1 cellular context compared by ENCODE assay signal in genomic region chr5:10620346-10620745, GRCh38.
A peak's percentile ranks its signal among the peaks of the same experiment; 100 is the strongest.
TF ChIP-seq lines count a peak whose summit lies in the region.

No MANE protein-coding gene starts in this region.

TF ChIP-seq in GM12878, 131 proteins besides CTCF, POLR2A, EP300 and RAD21 (continued from another document):
- TF ChIP-seq MTA3 (IDR thresholded peaks at IDR 0.05; ENCODE audit: borderline replicate concordance, low read length) (no peak), GABPA (IDR thresholded peaks at IDR 0.05; ENCODE audit: low read depth) (no peak), HDAC6 (IDR thresholded peaks at IDR 0.05; ENCODE audit: unreplicated experiment) (no peak), ZSCAN29 (IDR thresholded peaks at IDR 0.05) (no peak), ZNF687 (IDR thresholded peaks at IDR 0.05) (peak; percentile 57), TCF12 (IDR thresholded peaks at IDR 0.05; ENCODE audit: low read depth, low read length) (0 out of 2 replicates have a peak, but pooled peaks have one; percentile 3), CUX1 (IDR thresholded peaks at IDR 0.05; ENCODE audit: insufficient replicate concordance, low read depth, low read length) (no peak), E4F1 (IDR thresholded peaks at IDR 0.05; ENCODE audit: borderline replicate concordance, partially characterized antibody) (no peak), SMARCA5 (IDR thresholded peaks at IDR 0.05) (no peak), CREM (IDR thresholded peaks at IDR 0.05; ENCODE audit: low read depth) (peak; percentile 21; the same call in 1 of the 2 replicates), ZBED1 (IDR thresholded peaks at IDR 0.05; ENCODE audit: borderline replicate concordance) (no peak; the same call in 1 of the 2 replicates), CBX3 (IDR thresholded peaks at IDR 0.05; ENCODE audit: borderline replicate concordance, low read depth) (no peak), PAX5 (IDR thresholded peaks at IDR 0.05; ENCODE audit: borderline replicate concordance, low read depth, low read length) (no peak), ETV6 (conservative IDR thresholded peaks at IDR 0.05 in 1 of 2, IDR thresholded peaks at IDR 0.05 in 1 of 2; ENCODE audit: borderline replicate concordance in 1 of 2, low read depth in 1 of 2) (no peak), WRNIP1 (IDR thresholded peaks at IDR 0.05; ENCODE audit: borderline replicate concordance, low read depth, low read length) (no peak), NRF1 (conservative IDR thresholded peaks at IDR 0.05; ENCODE audit: low read depth, low read length) (no peak), FOXM1 (IDR thresholded peaks at IDR 0.05; ENCODE audit: low read depth, low read length) (peak; percentile 37; the same call in 1 of the 2 replicates), RCOR1 (conservative IDR thresholded peaks at IDR 0.05; ENCODE audit: low read depth, low read length) (no peak), PRDM15 (CRISPR knock-in tag; IDR thresholded peaks at IDR 0.05) (no peak), JUNB (IDR thresholded peaks at IDR 0.05) (no peak), KDM1A (IDR thresholded peaks at IDR 0.05; ENCODE audit: borderline replicate concordance) (no peak), NR2C2 (IDR thresholded peaks at IDR 0.05; ENCODE audit: borderline replicate concordance, control insufficient read depth, insufficient read length, low read depth) (no peak), BACH1 (IDR thresholded peaks at IDR 0.05; ENCODE audit: borderline replicate concordance) (no peak)
- TF ChIP-seq, protein P1, sequence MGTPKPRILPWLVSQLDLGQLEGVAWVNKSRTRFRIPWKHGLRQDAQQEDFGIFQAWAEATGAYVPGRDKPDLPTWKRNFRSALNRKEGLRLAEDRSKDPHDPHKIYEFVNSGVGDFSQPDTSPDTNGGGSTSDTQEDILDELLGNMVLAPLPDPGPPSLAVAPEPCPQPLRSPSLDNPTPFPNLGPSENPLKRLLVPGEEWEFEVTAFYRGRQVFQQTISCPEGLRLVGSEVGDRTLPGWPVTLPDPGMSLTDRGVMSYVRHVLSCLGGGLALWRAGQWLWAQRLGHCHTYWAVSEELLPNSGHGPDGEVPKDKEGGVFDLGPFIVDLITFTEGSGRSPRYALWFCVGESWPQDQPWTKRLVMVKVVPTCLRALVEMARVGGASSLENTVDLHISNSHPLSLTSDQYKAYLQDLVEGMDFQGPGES (IDR thresholded peaks at IDR 0.05) = no peak
- TF ChIP-seq, protein P2, sequence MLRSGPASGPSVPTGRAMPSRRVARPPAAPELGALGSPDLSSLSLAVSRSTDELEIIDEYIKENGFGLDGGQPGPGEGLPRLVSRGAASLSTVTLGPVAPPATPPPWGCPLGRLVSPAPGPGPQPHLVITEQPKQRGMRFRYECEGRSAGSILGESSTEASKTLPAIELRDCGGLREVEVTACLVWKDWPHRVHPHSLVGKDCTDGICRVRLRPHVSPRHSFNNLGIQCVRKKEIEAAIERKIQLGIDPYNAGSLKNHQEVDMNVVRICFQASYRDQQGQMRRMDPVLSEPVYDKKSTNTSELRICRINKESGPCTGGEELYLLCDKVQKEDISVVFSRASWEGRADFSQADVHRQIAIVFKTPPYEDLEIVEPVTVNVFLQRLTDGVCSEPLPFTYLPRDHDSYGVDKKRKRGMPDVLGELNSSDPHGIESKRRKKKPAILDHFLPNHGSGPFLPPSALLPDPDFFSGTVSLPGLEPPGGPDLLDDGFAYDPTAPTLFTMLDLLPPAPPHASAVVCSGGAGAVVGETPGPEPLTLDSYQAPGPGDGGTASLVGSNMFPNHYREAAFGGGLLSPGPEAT (IDR thresholded peaks at IDR 0.05; ENCODE audit: low read depth) = peak; percentile 58; the same call in 1 of the 2 replicates
- TF ChIP-seq, protein P3, sequence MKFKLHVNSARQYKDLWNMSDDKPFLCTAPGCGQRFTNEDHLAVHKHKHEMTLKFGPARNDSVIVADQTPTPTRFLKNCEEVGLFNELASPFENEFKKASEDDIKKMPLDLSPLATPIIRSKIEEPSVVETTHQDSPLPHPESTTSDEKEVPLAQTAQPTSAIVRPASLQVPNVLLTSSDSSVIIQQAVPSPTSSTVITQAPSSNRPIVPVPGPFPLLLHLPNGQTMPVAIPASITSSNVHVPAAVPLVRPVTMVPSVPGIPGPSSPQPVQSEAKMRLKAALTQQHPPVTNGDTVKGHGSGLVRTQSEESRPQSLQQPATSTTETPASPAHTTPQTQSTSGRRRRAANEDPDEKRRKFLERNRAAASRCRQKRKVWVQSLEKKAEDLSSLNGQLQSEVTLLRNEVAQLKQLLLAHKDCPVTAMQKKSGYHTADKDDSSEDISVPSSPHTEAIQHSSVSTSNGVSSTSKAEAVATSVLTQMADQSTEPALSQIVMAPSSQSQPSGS (IDR thresholded peaks at IDR 0.05; ENCODE audit: low read length) = peak; percentile 13; the same call in 1 of the 2 replicates
- TF ChIP-seq, protein P4, sequence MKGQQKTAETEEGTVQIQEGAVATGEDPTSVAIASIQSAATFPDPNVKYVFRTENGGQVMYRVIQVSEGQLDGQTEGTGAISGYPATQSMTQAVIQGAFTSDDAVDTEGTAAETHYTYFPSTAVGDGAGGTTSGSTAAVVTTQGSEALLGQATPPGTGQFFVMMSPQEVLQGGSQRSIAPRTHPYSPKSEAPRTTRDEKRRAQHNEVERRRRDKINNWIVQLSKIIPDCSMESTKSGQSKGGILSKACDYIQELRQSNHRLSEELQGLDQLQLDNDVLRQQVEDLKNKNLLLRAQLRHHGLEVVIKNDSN (IDR thresholded peaks at IDR 0.05; ENCODE audit: borderline replicate concordance, extremely low read length, insufficient read depth, low read depth, low read length) = no peak
- TF ChIP-seq, protein P5, sequence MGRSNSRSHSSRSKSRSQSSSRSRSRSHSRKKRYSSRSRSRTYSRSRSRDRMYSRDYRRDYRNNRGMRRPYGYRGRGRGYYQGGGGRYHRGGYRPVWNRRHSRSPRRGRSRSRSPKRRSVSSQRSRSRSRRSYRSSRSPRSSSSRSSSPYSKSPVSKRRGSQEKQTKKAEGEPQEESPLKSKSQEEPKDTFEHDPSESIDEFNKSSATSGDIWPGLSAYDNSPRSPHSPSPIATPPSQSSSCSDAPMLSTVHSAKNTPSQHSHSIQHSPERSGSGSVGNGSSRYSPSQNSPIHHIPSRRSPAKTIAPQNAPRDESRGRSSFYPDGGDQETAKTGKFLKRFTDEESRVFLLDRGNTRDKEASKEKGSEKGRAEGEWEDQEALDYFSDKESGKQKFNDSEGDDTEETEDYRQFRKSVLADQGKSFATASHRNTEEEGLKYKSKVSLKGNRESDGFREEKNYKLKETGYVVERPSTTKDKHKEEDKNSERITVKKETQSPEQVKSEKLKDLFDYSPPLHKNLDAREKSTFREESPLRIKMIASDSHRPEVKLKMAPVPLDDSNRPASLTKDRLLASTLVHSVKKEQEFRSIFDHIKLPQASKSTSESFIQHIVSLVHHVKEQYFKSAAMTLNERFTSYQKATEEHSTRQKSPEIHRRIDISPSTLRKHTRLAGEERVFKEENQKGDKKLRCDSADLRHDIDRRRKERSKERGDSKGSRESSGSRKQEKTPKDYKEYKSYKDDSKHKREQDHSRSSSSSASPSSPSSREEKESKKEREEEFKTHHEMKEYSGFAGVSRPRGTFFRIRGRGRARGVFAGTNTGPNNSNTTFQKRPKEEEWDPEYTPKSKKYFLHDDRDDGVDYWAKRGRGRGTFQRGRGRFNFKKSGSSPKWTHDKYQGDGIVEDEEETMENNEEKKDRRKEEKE (IDR thresholded peaks at IDR 0.05) = no peak
